In the genomic region with DNA sequence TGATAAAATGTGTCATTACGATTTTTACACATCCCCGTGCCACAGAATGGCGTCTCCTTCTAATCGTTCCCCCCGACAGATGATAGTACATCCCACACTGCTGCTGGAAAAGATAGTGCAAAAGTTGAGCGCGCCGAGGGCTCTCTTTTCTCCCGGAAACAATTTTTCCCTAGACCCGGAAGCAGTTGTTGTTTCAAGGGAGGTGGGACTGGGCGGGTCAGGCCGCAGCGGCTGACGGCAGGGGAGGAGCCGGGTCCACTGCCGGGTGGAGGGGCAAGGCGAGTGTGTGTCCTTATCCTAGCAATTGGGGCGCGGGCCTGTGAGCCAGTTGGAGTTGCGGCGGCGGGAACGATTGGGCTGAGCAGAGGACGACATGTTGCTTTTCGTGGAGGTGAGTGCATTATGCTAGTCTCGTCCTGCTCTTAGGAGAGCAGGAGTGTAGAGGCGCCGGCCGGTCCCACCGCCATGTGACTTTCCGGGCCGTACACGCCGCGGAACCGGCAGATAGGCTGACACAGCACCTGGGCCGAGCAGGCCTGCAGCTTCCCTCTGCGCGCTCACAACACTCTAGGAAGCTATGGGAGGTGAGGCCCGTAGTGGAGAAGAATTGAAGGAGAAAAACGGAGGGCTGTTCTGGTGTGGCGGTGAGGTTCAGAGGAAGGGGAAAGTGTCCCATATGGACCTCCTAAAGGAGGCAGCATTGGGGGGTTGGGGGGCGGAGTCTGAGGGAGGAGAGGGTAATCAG, we compare ENCODE assay signal across 8 cellular contexts. TPM values are rescaled to one million over a fixed set of nuclear protein-coding genes. Genes with fewer than 3 reads are reported as not detected.
DNase-seq lines count a peak whose midpoint lies in the region; ATAC-seq, FAIRE-seq and TF ChIP-seq lines count a peak whose summit lies in the region.

TSS of gene LARP4 (plus strand) at position 248 of the 745 bp plus-strand sequence. CDS start at position 374, 126 bp downstream.

- whole genome bisulfite sequencing in psoas muscle, 3 donors = 0% methylated on average over 42 to 43 of the region's 43 CpGs

- H3K27ac ChIP-seq in right atrium auricular region = peak within 1 kb of the TSS; percentile 92 to 97
- peak within 1 kb of the TSS; percentile 90 for H3K27ac ChIP-seq in psoas muscle

- no peaks in the 10 kb centered on the region for H3K9me3 ChIP-seq in right atrium auricular region
- H3K9me3 ChIP-seq in psoas muscle = no peaks in the 10 kb centered on the region

- peaks cover 0 to 16% of the 10 kb centered on the region in 2 donors for H3K4me1 ChIP-seq in right atrium auricular region
- peaks cover 27% of the 10 kb centered on the region for H3K4me1 ChIP-seq in psoas muscle

- peak; percentile 91 for TF ChIP-seq POLR2A in GM15510 (IDR thresholded peaks at IDR 0.05; ENCODE audit: borderline replicate concordance, extremely low read depth, insufficient read length)

- DNase-seq in NCI-H187 treated with DMSO at 0.1 percent for 48 hours (lab: John Stamatoyannopoulos, UW) (peak; percentile 97), anterior cingulate cortex (lab: John Stamatoyannopoulos, UW) (peak; percentile 52 to 95 (median 86)), right atrium auricular region (ENCODE audit: low spot score) (peak; percentile 95), psoas muscle (peak; percentile 90 to 95), urothelium cell line (ENCODE audit: low spot score) (peak; percentile 96)

- ATAC-seq in HG02938 (IDR thresholded peaks at IDR 0.05; ENCODE audit: unreplicated experiment) = peak; percentile 89
- peak; percentile 96 to 99 (median 98) for ATAC-seq in psoas muscle

- TF ChIP-seq CTCF in right atrium auricular region (IDR thresholded peaks at IDR 0.05) = no peak
- no peak for TF ChIP-seq CTCF in psoas muscle (IDR thresholded peaks at IDR 0.05)

- no peaks in the 10 kb centered on the region for H3K27me3 ChIP-seq in right atrium auricular region
- no peaks in the 10 kb centered on the region for H3K27me3 ChIP-seq in psoas muscle (ENCODE audit: insufficient read depth in 3 of 3, low read length in 2 of 3)

- FAIRE-seq in urothelium cell line (lab: Jason Lieb, UNC) = no peak

- no peaks in the 10 kb centered on the region for H3K36me3 ChIP-seq in right atrium auricular region
- H3K36me3 ChIP-seq in psoas muscle (ENCODE audit: insufficient read depth in 1 of 2, low read depth in 1 of 2) = no peaks in the 10 kb centered on the region

- H3K4me3 ChIP-seq in right atrium auricular region = peak within 1 kb of the TSS; percentile 69 to 80
- peak within 1 kb of the TSS; percentile 89 for H3K4me3 ChIP-seq in psoas muscle

- intact Hi-C loops in T-helper 2 cell treated with Interferon-gamma antibody and Interleukin-4, amounts not matched to agents 100 ng/mL and 5 ng/mL, for 36 hours (cut with micrococcal nuclease) = loop anchor here (1.0 to 2.0 kb wide), 5 partner anchors 118 to 772 kb away; partner anchors contain the start of genes CERS5, LIMA1 and TFCP2
- intact Hi-C loops in psoas muscle (cut with DNase I) = no loop called here

RNA-seq across cellular contexts. Expression of gene LARP4, which starts in this region (rescaled TPM):
- total RNA-seq in T-helper 2 cell treated with Interferon-gamma antibody and Interleukin-4, amounts not matched to agents 100 ng/mL and 5 ng/mL, for 36 hours = 64.9 and 74.9 TPM in 2 replicates
- total RNA-seq in right atrium auricular region (10 to 100 TPM; 42.9 to 43.0 TPM), psoas muscle (10 to 100 TPM; 59.1 to 89.5 (median 77.4) TPM)
- polyA plus RNA-seq in psoas muscle = 10 to 100 TPM; 21.2 to 86.6 (median 28.5) TPM

Comparison
In these comparisons a context has a peak if more than half of its experiments do, and no peak if none do; other contexts are left out.
1. Peak in every context shown above with its lines: DNase-seq, ATAC-seq, H3K4me3 ChIP-seq and H3K27ac ChIP-seq.